ENCODE assay signal across 1 cellular context in the genomic region with DNA sequence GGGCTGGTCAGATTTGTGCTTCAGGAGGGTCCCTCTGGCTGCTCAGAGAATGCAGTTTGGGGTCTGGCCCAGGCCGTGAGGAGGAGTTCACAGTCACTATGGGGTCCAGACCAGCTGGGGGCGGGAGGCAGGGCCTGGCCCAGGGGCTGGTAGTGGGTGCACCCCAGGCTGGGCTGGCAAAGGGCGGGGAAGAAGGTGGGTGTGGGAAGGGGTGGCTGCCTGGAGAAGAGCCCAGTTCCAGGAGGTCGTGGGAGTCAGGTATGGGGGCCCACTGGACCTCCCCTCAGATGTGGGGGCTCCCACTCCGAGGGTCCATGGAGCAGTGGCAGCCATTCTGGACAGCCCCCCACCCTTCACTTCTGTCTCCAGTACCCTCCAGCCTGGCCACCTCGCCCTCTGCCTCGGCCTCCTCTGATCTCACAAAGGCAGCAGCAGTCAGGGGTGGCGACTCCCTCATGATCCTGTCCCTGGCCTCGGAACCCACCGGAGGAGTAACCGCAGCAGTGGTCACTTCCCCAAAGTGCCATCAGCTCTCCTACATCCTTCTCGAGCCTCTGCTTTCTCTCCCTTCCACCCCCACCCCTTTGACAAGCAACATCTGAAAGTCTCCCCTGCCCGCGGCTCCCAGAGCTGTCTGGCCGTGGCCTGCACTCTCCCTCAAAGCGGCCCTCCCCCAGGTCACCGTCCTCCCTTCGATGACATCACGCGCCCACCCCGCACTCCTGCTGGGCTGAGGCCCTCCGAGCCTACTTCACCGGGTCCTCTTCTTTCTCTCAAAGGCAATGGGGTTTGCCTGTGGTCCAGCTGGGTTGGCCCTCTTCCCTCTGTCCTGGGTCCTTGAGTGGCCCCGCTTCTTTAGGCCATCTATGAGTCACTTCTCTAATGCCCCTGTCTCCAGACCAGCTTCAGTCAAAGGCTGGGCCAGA.
TF ChIP-seq lines count a peak whose summit lies in the region.

No MANE protein-coding gene starts in this region.

TF ChIP-seq in HepG2, 621 proteins besides CTCF, POLR2A, EP300 and RAD21:
- TF ChIP-seq ESRRA (CRISPR knock-in tag; IDR thresholded peaks at IDR 0.05; ENCODE audit: low read depth) (no peak), RBFOX2 (IDR thresholded peaks at IDR 0.05; ENCODE audit: low read depth, low read length) (peak; percentile 51), SIN3A (IDR thresholded peaks at IDR 0.05; ENCODE audit: borderline replicate concordance, low read depth, low read length) (0 out of 2 replicates have a peak, but pooled peaks have one; percentile 22), ZNF816 (CRISPR knock-in tag; IDR thresholded peaks at IDR 0.05; ENCODE audit: borderline replicate concordance) (0 out of 2 replicates have a peak, but pooled peaks have one; percentile 33), SAP130 (CRISPR knock-in tag; IDR thresholded peaks at IDR 0.05; ENCODE audit: low read depth) (peak; percentile 35; the same call in 1 of the 2 replicates), POLR2AphosphoS2 (IDR thresholded peaks at IDR 0.05; ENCODE audit: low read depth, low read length) (no peak), ZC3H13 (CRISPR knock-in tag; IDR thresholded peaks at IDR 0.05) (0 out of 2 replicates have a peak, but pooled peaks have one; percentile 39), SALL1 (CRISPR knock-in tag; IDR thresholded peaks at IDR 0.05) (0 out of 2 replicates have a peak, but pooled peaks have one; percentile 4), AGO1 (IDR thresholded peaks at IDR 0.05; ENCODE audit: low read depth, low read length, poor library complexity, severe bottlenecking) (peak; percentile 58), ZMAT3 (CRISPR knock-in tag; conservative IDR thresholded peaks at IDR 0.05) (0 out of 2 replicates have a peak, but pooled peaks have one; percentile 64), ZNF510 (CRISPR knock-in tag; IDR thresholded peaks at IDR 0.05; ENCODE audit: low read depth) (0 out of 2 replicates have a peak, but pooled peaks have one; percentile 30), ZNF263 (CRISPR knock-in tag; IDR thresholded peaks at IDR 0.05) (peak; percentile 97), ZFYVE20 (CRISPR knock-in tag; IDR thresholded peaks at IDR 0.05; ENCODE audit: borderline replicate concordance, low read depth) (no peak), CBX1 (IDR thresholded peaks at IDR 0.05; ENCODE audit: low read depth) (no peak), ZNF746 (CRISPR knock-in tag; IDR thresholded peaks at IDR 0.05) (peak; percentile 65; the same call in 1 of the 2 replicates), HNRNPLL (IDR thresholded peaks at IDR 0.05; ENCODE audit: low read depth, low read length, poor library complexity, severe bottlenecking) (no peak), ZFX (CRISPR knock-in tag; IDR thresholded peaks at IDR 0.05; ENCODE audit: low read depth) (peak; percentile 34)
- TF ChIP-seq, protein P1, sequence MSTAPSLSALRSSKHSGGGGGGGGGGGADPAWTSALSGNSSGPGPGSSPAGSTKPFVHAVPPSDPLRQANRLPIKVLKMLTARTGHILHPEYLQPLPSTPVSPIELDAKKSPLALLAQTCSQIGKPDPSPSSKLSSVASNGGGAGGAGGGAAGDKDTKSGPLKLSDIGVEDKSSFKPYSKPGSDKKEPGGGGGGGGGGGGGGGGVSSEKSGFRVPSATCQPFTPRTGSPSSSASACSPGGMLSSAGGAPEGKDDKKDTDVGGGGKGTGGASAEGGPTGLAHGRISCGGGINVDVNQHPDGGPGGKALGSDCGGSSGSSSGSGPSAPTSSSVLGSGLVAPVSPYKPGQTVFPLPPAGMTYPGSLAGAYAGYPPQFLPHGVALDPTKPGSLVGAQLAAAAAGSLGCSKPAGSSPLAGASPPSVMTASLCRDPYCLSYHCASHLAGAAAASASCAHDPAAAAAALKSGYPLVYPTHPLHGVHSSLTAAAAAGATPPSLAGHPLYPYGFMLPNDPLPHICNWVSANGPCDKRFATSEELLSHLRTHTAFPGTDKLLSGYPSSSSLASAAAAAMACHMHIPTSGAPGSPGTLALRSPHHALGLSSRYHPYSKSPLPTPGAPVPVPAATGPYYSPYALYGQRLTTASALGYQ (CRISPR knock-in tag; IDR thresholded peaks at IDR 0.05), result no peak
- TF ChIP-seq, protein P2, sequence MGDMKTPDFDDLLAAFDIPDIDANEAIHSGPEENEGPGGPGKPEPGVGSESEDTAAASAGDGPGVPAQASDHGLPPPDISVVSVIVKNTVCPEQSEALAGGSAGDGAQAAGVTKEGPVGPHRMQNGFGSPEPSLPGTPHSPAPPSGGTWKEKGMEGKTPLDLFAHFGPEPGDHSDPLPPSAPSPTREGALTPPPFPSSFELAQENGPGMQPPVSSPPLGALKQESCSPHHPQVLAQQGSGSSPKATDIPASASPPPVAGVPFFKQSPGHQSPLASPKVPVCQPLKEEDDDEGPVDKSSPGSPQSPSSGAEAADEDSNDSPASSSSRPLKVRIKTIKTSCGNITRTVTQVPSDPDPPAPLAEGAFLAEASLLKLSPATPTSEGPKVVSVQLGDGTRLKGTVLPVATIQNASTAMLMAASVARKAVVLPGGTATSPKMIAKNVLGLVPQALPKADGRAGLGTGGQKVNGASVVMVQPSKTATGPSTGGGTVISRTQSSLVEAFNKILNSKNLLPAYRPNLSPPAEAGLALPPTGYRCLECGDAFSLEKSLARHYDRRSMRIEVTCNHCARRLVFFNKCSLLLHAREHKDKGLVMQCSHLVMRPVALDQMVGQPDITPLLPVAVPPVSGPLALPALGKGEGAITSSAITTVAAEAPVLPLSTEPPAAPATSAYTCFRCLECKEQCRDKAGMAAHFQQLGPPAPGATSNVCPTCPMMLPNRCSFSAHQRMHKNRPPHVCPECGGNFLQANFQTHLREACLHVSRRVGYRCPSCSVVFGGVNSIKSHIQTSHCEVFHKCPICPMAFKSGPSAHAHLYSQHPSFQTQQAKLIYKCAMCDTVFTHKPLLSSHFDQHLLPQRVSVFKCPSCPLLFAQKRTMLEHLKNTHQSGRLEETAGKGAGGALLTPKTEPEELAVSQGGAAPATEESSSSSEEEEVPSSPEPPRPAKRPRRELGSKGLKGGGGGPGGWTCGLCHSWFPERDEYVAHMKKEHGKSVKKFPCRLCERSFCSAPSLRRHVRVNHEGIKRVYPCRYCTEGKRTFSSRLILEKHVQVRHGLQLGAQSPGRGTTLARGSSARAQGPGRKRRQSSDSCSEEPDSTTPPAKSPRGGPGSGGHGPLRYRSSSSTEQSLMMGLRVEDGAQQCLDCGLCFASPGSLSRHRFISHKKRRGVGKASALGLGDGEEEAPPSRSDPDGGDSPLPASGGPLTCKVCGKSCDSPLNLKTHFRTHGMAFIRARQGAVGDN (CRISPR knock-in tag; IDR thresholded peaks at IDR 0.05), result peak; percentile 63
- TF ChIP-seq, protein P3, sequence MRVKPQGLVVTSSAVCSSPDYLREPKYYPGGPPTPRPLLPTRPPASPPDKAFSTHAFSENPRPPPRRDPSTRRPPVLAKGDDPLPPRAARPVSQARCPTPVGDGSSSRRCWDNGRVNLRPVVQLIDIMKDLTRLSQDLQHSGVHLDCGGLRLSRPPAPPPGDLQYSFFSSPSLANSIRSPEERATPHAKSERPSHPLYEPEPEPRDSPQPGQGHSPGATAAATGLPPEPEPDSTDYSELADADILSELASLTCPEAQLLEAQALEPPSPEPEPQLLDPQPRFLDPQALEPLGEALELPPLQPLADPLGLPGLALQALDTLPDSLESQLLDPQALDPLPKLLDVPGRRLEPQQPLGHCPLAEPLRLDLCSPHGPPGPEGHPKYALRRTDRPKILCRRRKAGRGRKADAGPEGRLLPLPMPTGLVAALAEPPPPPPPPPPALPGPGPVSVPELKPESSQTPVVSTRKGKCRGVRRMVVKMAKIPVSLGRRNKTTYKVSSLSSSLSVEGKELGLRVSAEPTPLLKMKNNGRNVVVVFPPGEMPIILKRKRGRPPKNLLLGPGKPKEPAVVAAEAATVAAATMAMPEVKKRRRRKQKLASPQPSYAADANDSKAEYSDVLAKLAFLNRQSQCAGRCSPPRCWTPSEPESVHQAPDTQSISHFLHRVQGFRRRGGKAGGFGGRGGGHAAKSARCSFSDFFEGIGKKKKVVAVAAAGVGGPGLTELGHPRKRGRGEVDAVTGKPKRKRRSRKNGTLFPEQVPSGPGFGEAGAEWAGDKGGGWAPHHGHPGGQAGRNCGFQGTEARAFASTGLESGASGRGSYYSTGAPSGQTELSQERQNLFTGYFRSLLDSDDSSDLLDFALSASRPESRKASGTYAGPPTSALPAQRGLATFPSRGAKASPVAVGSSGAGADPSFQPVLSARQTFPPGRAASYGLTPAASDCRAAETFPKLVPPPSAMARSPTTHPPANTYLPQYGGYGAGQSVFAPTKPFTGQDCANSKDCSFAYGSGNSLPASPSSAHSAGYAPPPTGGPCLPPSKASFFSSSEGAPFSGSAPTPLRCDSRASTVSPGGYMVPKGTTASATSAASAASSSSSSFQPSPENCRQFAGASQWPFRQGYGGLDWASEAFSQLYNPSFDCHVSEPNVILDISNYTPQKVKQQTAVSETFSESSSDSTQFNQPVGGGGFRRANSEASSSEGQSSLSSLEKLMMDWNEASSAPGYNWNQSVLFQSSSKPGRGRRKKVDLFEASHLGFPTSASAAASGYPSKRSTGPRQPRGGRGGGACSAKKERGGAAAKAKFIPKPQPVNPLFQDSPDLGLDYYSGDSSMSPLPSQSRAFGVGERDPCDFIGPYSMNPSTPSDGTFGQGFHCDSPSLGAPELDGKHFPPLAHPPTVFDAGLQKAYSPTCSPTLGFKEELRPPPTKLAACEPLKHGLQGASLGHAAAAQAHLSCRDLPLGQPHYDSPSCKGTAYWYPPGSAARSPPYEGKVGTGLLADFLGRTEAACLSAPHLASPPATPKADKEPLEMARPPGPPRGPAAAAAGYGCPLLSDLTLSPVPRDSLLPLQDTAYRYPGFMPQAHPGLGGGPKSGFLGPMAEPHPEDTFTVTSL (CRISPR knock-in tag; IDR thresholded peaks at IDR 0.05; ENCODE audit: borderline replicate concordance), result 0 out of 2 replicates have a peak, but pooled peaks have one; percentile 28
- TF ChIP-seq, protein P4, sequence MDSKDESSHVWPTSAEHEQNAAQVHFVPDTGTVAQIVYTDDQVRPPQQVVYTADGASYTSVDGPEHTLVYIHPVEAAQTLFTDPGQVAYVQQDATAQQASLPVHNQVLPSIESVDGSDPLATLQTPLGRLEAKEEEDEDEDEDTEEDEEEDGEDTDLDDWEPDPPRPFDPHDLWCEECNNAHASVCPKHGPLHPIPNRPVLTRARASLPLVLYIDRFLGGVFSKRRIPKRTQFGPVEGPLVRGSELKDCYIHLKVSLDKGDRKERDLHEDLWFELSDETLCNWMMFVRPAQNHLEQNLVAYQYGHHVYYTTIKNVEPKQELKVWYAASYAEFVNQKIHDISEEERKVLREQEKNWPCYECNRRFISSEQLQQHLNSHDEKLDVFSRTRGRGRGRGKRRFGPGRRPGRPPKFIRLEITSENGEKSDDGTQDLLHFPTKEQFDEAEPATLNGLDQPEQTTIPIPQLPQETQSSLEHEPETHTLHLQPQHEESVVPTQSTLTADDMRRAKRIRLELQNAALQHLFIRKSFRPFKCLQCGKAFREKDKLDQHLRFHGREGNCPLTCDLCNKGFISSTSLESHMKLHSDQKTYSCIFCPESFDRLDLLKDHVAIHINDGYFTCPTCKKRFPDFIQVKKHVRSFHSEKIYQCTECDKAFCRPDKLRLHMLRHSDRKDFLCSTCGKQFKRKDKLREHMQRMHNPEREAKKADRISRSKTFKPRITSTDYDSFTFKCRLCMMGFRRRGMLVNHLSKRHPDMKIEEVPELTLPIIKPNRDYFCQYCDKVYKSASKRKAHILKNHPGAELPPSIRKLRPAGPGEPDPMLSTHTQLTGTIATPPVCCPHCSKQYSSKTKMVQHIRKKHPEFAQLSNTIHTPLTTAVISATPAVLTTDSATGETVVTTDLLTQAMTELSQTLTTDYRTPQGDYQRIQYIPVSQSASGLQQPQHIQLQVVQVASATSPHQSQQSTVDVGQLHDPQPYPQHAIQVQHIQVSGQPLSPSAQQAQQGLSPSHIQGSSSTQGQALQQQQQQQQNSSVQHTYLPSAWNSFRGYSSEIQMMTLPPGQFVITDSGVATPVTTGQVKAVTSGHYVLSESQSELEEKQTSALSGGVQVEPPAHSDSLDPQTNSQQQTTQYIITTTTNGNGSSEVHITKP (CRISPR knock-in tag; IDR thresholded peaks at IDR 0.05; ENCODE audit: low read depth), result no peak
- TF ChIP-seq, protein P5, sequence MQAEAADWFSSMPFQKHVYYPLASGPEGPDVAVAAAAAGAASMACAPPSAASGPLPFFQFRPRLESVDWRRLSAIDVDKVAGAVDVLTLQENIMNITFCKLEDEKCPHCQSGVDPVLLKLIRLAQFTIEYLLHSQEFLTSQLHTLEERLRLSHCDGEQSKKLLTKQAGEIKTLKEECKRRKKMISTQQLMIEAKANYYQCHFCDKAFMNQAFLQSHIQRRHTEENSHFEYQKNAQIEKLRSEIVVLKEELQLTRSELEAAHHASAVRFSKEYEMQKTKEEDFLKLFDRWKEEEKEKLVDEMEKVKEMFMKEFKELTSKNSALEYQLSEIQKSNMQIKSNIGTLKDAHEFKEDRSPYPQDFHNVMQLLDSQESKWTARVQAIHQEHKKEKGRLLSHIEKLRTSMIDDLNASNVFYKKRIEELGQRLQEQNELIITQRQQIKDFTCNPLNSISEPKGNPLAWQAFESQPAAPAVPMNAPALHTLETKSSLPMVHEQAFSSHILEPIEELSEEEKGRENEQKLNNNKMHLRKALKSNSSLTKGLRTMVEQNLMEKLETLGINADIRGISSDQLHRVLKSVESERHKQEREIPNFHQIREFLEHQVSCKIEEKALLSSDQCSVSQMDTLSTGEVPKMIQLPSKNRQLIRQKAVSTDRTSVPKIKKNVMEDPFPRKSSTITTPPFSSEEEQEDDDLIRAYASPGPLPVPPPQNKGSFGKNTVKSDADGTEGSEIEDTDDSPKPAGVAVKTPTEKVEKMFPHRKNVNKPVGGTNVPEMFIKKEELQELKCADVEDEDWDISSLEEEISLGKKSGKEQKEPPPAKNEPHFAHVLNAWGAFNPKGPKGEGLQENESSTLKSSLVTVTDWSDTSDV (CRISPR knock-in tag; IDR thresholded peaks at IDR 0.05), result 0 out of 2 replicates have a peak, but pooled peaks have one; percentile 31
